In genomic region chr5:96614110-96614691, GRCh38 we compare ENCODE assay signal across 8 cellular contexts. TPM values are rescaled to one million over a fixed set of nuclear protein-coding genes. Genes with fewer than 3 reads are reported as not detected.
DNase-seq lines count a peak whose midpoint lies in the region; ATAC-seq and TF ChIP-seq lines count a peak whose summit lies in the region.

No MANE protein-coding gene starts in this region.

- H3K4me3 Mint-ChIP-seq in Calu3 (ENCODE audit: low read depth, unreplicated experiment) (peak overlapping the region; percentile 29), naive B cell (peak overlapping the region in 1 of 8 donors; percentile 14)

- H3K27me3 ChIP-seq in esophagus squamous epithelium, result no peaks in the 10 kb centered on the region
- H3K27me3 ChIP-seq in thymus (ENCODE audit: control insufficient read depth, insufficient read depth), result no peaks in the 10 kb centered on the region

- H3K36me3 Mint-ChIP-seq in Calu3 (ENCODE audit: insufficient read depth, unreplicated experiment), result peaks cover 10% of the 10 kb centered on the region
- peaks cover 0 to 4% of the 10 kb centered on the region in 2 donors for H3K36me3 Mint-ChIP-seq in naive B cell

- H3K9me3 Mint-ChIP-seq in Calu3 (ENCODE audit: low read depth, unreplicated experiment) (peaks cover 3% of the 10 kb centered on the region), naive B cell (peaks cover 0 to 4% (median 0%) of the 10 kb centered on the region in 7 donors)

- peak overlapping the region; percentile 42 to 82 (median 75) for H3K27ac ChIP-seq in esophagus squamous epithelium
- peak overlapping the region; percentile 60 for H3K27ac ChIP-seq in thymus (ENCODE audit: low read depth)

- peak; percentile 73 for DNase-seq in Calu3
- DNase-seq in NCI-H748 (lab: John Stamatoyannopoulos, UW; ENCODE audit: unreplicated experiment), result peak; percentile 80
- DNase-seq in activated CD8-positive, alpha-beta memory T cell treated with anti-CD3 and anti-CD28 coated beads, Interleukin-2, amount 50 U/mL, for 4 hours, result peak; percentile 32
- no peak for DNase-seq in esophagus squamous epithelium (lab: John Stamatoyannopoulos, UW)
- DNase-seq in naive B cell, result peak; percentile 26

- CTCF ChIA-PET in Calu3 (lab: Charles Lee), result interaction anchor here (0.6 to 1.9 kb wide), 30 partner anchors 12 to 550 kb away, joined by 3 to 20 read pairs (median 4); partner anchors contain the start of genes CAST and LIX1

- H3K4me1 Mint-ChIP-seq in Calu3 (ENCODE audit: low read depth, unreplicated experiment) (peaks cover 34% of the 10 kb centered on the region), naive B cell (peaks cover 0 to 6% (median 0%) of the 10 kb centered on the region in 3 donors)

- H3K27ac Mint-ChIP-seq in Calu3 (ENCODE audit: unreplicated experiment) (peak overlapping the region; percentile 34), naive B cell (no peak overlapping the region)

- TF ChIP-seq CTCF in Calu3 (IDR thresholded peaks at IDR 0.05; ENCODE audit: unreplicated experiment), result peak; percentile 68
- peak in 5 of 6 experiments; percentile 42 to 84 (median 75) for TF ChIP-seq CTCF in esophagus squamous epithelium (IDR thresholded peaks at IDR 0.05)

- H3K9me3 ChIP-seq in esophagus squamous epithelium (no peaks in the 10 kb centered on the region), thymus (ENCODE audit: control insufficient read depth) (no peaks in the 10 kb centered on the region)

- WGBS in esophagus squamous epithelium, 2 donors, result 12 to 20% methylated on average over 6 of the region's 6 CpGs
- 43% methylated on average over 6 of the region's 6 CpGs for WGBS in thymus

- no peak for TF ChIP-seq POLR2A in esophagus squamous epithelium (IDR thresholded peaks at IDR 0.05)

- no TSS peak for BruUV-seq in Calu3 (replicated peaks; lab: Mats Ljungman, UMichigan)

- H3K4me1 ChIP-seq in esophagus squamous epithelium (peaks cover 13 to 42% (median 21%) of the 10 kb centered on the region in 3 donors), thymus (ENCODE audit: control insufficient read depth, insufficient read depth, low read length) (no peaks in the 10 kb centered on the region)

- H3K4me3 ChIP-seq in esophagus squamous epithelium, result peak overlapping the region in 1 of 4 donors; percentile 34
- no peak overlapping the region for H3K4me3 ChIP-seq in thymus (ENCODE audit: low read length)

- intact Hi-C loops in Calu3 (cut with micrococcal nuclease; ENCODE audit: unreplicated experiment) (loop anchor here (1.0 to 5.0 kb wide), 5 partner anchors 13 to 549 kb away; partner anchors contain the start of gene ERAP2), esophagus squamous epithelium (cut with DNase I) (no loop called here)

- ATAC-seq in HG02759 (IDR thresholded peaks at IDR 0.05; ENCODE audit: unreplicated experiment) (peak; percentile 57), naive B cell (ENCODE audit: low read depth in 2 of 2) (no peak), GM21515 (IDR thresholded peaks at IDR 0.05; ENCODE audit: unreplicated experiment) (no peak)

- H3K36me3 ChIP-seq in esophagus squamous epithelium, result no peaks in the 10 kb centered on the region
- no peaks in the 10 kb centered on the region for H3K36me3 ChIP-seq in thymus (ENCODE audit: control insufficient read depth, insufficient read depth)

- H3K27me3 Mint-ChIP-seq in Calu3 (ENCODE audit: unreplicated experiment), result no peaks in the 10 kb centered on the region
- H3K27me3 Mint-ChIP-seq in naive B cell, result peaks cover 7 to 20% (median 15%) of the 10 kb centered on the region in 3 donors

RNA-seq across cellular contexts. Expression of gene CAST, which starts 48.0 kb away (rescaled TPM):
- total RNA-seq in Calu3 (2022), result 342 and 395 TPM in 2 replicates
- 100 to 1,000 TPM; 324 to 489 (median 375) TPM for total RNA-seq in esophagus squamous epithelium
- 10 to 100 TPM; 18.2 to 52.9 (median 37.3) TPM for polyA plus RNA-seq in naive B cell (ENCODE audit: low read depth in 6 of 6)
- polyA plus RNA-seq in thymus, result 74.6 TPM
